ENCODE assay signal across 1 cellular context in genomic region chr3:64343692-64344440, GRCh38.
TF ChIP-seq lines count a peak whose summit lies in the region.

No MANE protein-coding gene starts in this region.

TF ChIP-seq in HepG2, 621 proteins besides CTCF, POLR2A, EP300 and RAD21 (continued from another document):
- TF ChIP-seq ZNF546 (CRISPR knock-in tag; conservative IDR thresholded peaks at IDR 0.05) (no peak), NFAT5 (CRISPR knock-in tag; IDR thresholded peaks at IDR 0.05) (no peak), ZNF143 (CRISPR knock-in tag; IDR thresholded peaks at IDR 0.05) (no peak), ATF7-NPFF (CRISPR knock-in tag; IDR thresholded peaks at IDR 0.05; ENCODE audit: low read depth) (no peak), ZNF703 (CRISPR knock-in tag; IDR thresholded peaks at IDR 0.05; ENCODE audit: borderline replicate concordance) (no peak), ZFP36L2 (CRISPR knock-in tag; IDR thresholded peaks at IDR 0.05) (no peak), HDAC2 (CRISPR knock-in tag; IDR thresholded peaks at IDR 0.05) (no peak), MLX (CRISPR knock-in tag; IDR thresholded peaks at IDR 0.05) (no peak), XBP1 (CRISPR knock-in tag; IDR thresholded peaks at IDR 0.05) (no peak), FOXO1 (CRISPR knock-in tag; IDR thresholded peaks at IDR 0.05) (no peak)
